In genomic region chr11:122612123-122612824, GRCh38 we compare ENCODE assay signal across 20 cellular contexts. TPM values are rescaled to one million over a fixed set of nuclear protein-coding genes. Genes with fewer than 3 reads are reported as not detected.
DNase-seq lines count a peak whose midpoint lies in the region; ATAC-seq, FAIRE-seq and TF ChIP-seq lines count a peak whose summit lies in the region.
"Had no signal": no experiment of that assay in that cellular context is flagged by ENCODE, and none has a peak within 500 bp of the region (broad histone marks: within the 10 kb centered on the region; RNA-seq: fewer than 3 reads in every experiment).

No MANE protein-coding gene starts in this region.

- ATAC-seq in HCT116 (no peak), HG02763 (IDR thresholded peaks at IDR 0.05; ENCODE audit: unreplicated experiment) (no peak)

- TF ChIP-seq POLR2A in HCT116 (IDR thresholded peaks at IDR 0.05; ENCODE audit: borderline replicate concordance, extremely low read depth, insufficient read depth, insufficient read length): no peak

- POLR2A ChIA-PET in HCT116 (lab: Charles Lee): no interaction called here

- H3K4me3 ChIP-seq in HCT116 (replicated peaks in 1 of 2; ENCODE audit: low read depth in 1 of 2, low read length in 2 of 2) (no peak overlapping the region), choroid plexus epithelial cell (ENCODE audit: low read depth, low read length) (no peak overlapping the region), kidney (ENCODE audit: low read length in 2 of 2) (no peak overlapping the region)
- H3K4me3 ChIP-seq in effector memory CD4-positive, alpha-beta T cell (ENCODE audit: insufficient read depth, low read depth, low read length, poor library complexity, severe bottlenecking): no peak overlapping the region

- H2AFZ ChIP-seq in HCT116 (ENCODE audit: low read depth, low read length, poor library complexity, severe bottlenecking): peak overlapping the region; percentile 41

- no peak overlapping the region for H3K27ac ChIP-seq in HCT116 (ENCODE audit: low read depth, low read length)
- H3K27ac ChIP-seq in kidney (ENCODE audit: low read depth in 2 of 2, low read length in 2 of 2): no peak overlapping the region
- no peak overlapping the region for H3K27ac ChIP-seq in effector memory CD4-positive, alpha-beta T cell (ENCODE audit: insufficient read depth, low read length, poor library complexity, severe bottlenecking)

- RAD21 ChIA-PET in HCT116 (lab: Charles Lee; ENCODE audit: low non-redundant PET in 1 of 2, low total read pairs in 2 of 2, uncharacterized antibody in 2 of 2, unreplicated experiment in 2 of 2): no interaction called here

- in situ Hi-C loops in SK-MEL-5 (cut with HindIII; ENCODE audit: low pct_unique_long_range_greater_than_20kb, low sequenced_read_pairs): no loop called here

- BruUV-seq in HCT116 (replicated peaks; lab: Mats Ljungman, UMichigan): no TSS peak

- intact Hi-C loops in HCT116 (cut with micrococcal nuclease) (no loop called here), kidney (cut with DNase I) (no loop called here)

- no peaks in the 10 kb centered on the region for H3K27me3 ChIP-seq in HCT116 (ENCODE audit: insufficient read depth, low read length)
- H3K27me3 ChIP-seq in effector memory CD4-positive, alpha-beta T cell (replicated peaks; ENCODE audit: control insufficient read depth, insufficient read depth, low read length, poor library complexity, severe bottlenecking): no peaks in the 10 kb centered on the region

- H3K9ac ChIP-seq in HCT116 (ENCODE audit: low read length) (no peak overlapping the region), kidney (ENCODE audit: low read length in 2 of 2) (no peak overlapping the region)

- no peaks in the 10 kb centered on the region for H3K9me3 ChIP-seq in HCT116 (ENCODE audit: control insufficient read depth in 1 of 2, insufficient read depth in 1 of 2, low read depth in 1 of 2, low read length in 2 of 2)
- H3K9me3 ChIP-seq in kidney (ENCODE audit: control insufficient read depth in 1 of 2, low read length in 2 of 2): no peaks in the 10 kb centered on the region
- no peaks in the 10 kb centered on the region for H3K9me3 ChIP-seq in effector memory CD4-positive, alpha-beta T cell (ENCODE audit: control insufficient read depth, low read length)

- peak; percentile 92 for FAIRE-seq in kidney (lab: Jason Lieb, UNC)
- FAIRE-seq: GM12891, GM18507, H1 had no signal

- TF ChIP-seq CTCF in HCT116 (IDR thresholded peaks at IDR 0.05 in 2 of 3, conservative IDR thresholded peaks at IDR 0.05 in 1 of 3; ENCODE audit: borderline replicate concordance in 1 of 3, insufficient read depth in 1 of 3, low read depth in 2 of 3, low read length in 2 of 3): no peak
- no peak for TF ChIP-seq CTCF in choroid plexus epithelial cell (conservative IDR thresholded peaks at IDR 0.05; ENCODE audit: low read depth, low read length)
- no peak for TF ChIP-seq CTCF in kidney (IDR thresholded peaks at IDR 0.05; ENCODE audit: borderline replicate concordance, extremely low read depth, insufficient read depth)

- H3K9me2 ChIP-seq in HCT116 (ENCODE audit: insufficient read depth): no peaks in the 10 kb centered on the region

- CTCF ChIA-PET in HCT116 (lab: Charles Lee): interaction anchor here (0.6 to 1.8 kb wide), 2 partner anchors 32 to 1065 kb away, joined by 4 to 6 read pairs; no protein-coding TSS in a partner anchor

- H4K20me1 ChIP-seq in HCT116 (ENCODE audit: insufficient read depth): no peaks in the 10 kb centered on the region

- no peaks in the 10 kb centered on the region for H3K79me2 ChIP-seq in HCT116 (ENCODE audit: insufficient read depth, low read length)

- no peak for TF ChIP-seq RAD21 in HCT116 (IDR thresholded peaks at IDR 0.05; ENCODE audit: low read depth)

- no peak for DNase-seq in HCT116 (ENCODE audit: low read depth, low spot score)
- DNase-seq in SK-MEL-5 (ENCODE audit: low read depth, low spot score): peak; percentile 20
- peak; percentile 17 for DNase-seq in choroid plexus epithelial cell (ENCODE audit: low read depth)
- DNase-seq in kidney: no peak
- no peak for DNase-seq in effector memory CD4-positive, alpha-beta T cell
- no peak for DNase-seq in retina
- DNase-seq: 8988T; C1 segment of cervical spinal cord; Calu3; CD4-positive, alpha-beta memory T cell; COR-L47; DMS53; DMS79 treated with DMSO at 0.1 percent for 48 hours; GF-D8; H7; HCEC 1CT had no signal

- H3K4me1 ChIP-seq in HCT116 (ENCODE audit: control insufficient read depth in 1 of 2, insufficient read depth in 2 of 2, low read length in 2 of 2) (peaks cover 0 to 10% of the 10 kb centered on the region in 2 experiments; a peak in 2 of 4 replicates), kidney (ENCODE audit: control insufficient read depth in 1 of 2, insufficient read depth in 1 of 2, low read depth in 1 of 2, low read length in 2 of 2) (no peaks in the 10 kb centered on the region)
- H3K4me1 ChIP-seq in effector memory CD4-positive, alpha-beta T cell (ENCODE audit: control insufficient read depth, insufficient read depth, low read length, poor library complexity, severe bottlenecking): no peaks in the 10 kb centered on the region

- no peak overlapping the region for H3K4me2 ChIP-seq in HCT116 (ENCODE audit: low read length)

- no peaks in the 10 kb centered on the region for H3K36me3 ChIP-seq in HCT116 (ENCODE audit: control insufficient read depth in 1 of 2, insufficient read depth in 2 of 2, low read length in 2 of 2)
- H3K36me3 ChIP-seq in kidney (ENCODE audit: control insufficient read depth in 1 of 2, insufficient read depth in 2 of 2, low read length in 2 of 2): no peaks in the 10 kb centered on the region
- H3K36me3 ChIP-seq in effector memory CD4-positive, alpha-beta T cell (ENCODE audit: control insufficient read depth, insufficient read depth, low read length): no peaks in the 10 kb centered on the region

TF ChIP-seq in HCT116, 20 proteins besides CTCF, POLR2A, EP300 and RAD21:
- no peak for TF ChIP-seq SIN3A (IDR thresholded peaks at IDR 0.05; ENCODE audit: low read depth)
- no peak for TF ChIP-seq REST (IDR thresholded peaks at IDR 0.05; ENCODE audit: low read depth)
- no peak for TF ChIP-seq SRF (IDR thresholded peaks at IDR 0.05; ENCODE audit: low read depth)
- no peak for TF ChIP-seq MAX (IDR thresholded peaks at IDR 0.05)
- no peak for TF ChIP-seq ATF3 (IDR thresholded peaks at IDR 0.05)
- TF ChIP-seq CBX3 (IDR thresholded peaks at IDR 0.05; ENCODE audit: low read depth): no peak
- TF ChIP-seq TCF7L2 (IDR thresholded peaks at IDR 0.05; ENCODE audit: borderline replicate concordance, extremely low read depth, insufficient read depth, insufficient read length): no peak
- TF ChIP-seq POLR2AphosphoS5 (IDR thresholded peaks at IDR 0.05; ENCODE audit: low read depth, low read length): no peak
- no peak for TF ChIP-seq EZH2 (IDR thresholded peaks at IDR 0.05)
- TF ChIP-seq CEBPB (IDR thresholded peaks at IDR 0.05; ENCODE audit: low read depth): no peak
- TF ChIP-seq ZNF274 (IDR thresholded peaks at IDR 0.05; ENCODE audit: low read depth, low read length): no peak

RNA-seq across cellular contexts. Expression of gene UBASH3B, which starts 43.2 kb away (rescaled TPM):
- total RNA-seq in HCT116 (2021; ENCODE audit: unreplicated experiment) (40.3 TPM), kidney (22.8 TPM)
- 13.2 and 15.9 TPM in 2 replicates for polyA plus RNA-seq in HCT116 (2012)
- 12.4 and 12.8 TPM in 2 replicates for total RNA-seq in SK-MEL-5 (2014; rRNA removed; shearing (Covaris generic))
- polyA plus RNA-seq in SK-MEL-5 (2015; cell fraction: cytosol; rRNA removed): 18.9 and 32.5 TPM in 2 replicates
- 10.6 and 13.3 TPM in 2 replicates for polyA plus RNA-seq in SK-MEL-5 (2015; cell fraction: nucleus; rRNA removed)
- 0.62 TPM for polyA plus RNA-seq in kidney (ENCODE audit: insufficient read depth, low read depth, low replicate concordance)

Comparison
In these comparisons a context has a peak if more than half of its experiments do, and no peak if none do; other contexts are left out.
1. DNase-seq: peak in SK-MEL-5 (single experiment) and choroid plexus epithelial cell (single experiment); none in HCT116 (single experiment), kidney (single experiment), effector memory CD4-positive, alpha-beta T cell (0 of 3) and retina (single experiment).